In the genomic region with DNA sequence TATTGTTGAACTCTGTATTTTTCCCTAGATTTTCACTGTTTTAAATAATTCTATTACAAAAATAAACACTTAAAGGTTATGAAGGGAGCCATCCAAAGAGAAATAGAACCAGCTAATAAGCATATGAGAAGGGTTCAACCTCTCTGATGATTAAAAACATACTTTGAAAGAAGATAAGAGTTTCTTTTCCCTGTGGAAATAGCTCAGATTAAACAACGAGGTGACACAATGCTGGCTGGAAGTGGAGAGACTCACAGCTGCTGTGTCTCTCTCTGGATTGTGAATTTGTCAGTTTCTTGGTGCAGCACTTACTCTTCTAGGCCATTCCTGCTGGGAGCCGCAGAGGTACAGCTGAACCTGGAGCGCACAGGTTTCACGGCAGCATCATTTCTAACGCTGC, we compare ENCODE assay signal across 1 cellular context.
TF ChIP-seq lines count a peak whose summit lies in the region.

No MANE protein-coding gene starts in this region.

TF ChIP-seq in HepG2, 621 proteins besides CTCF, POLR2A, EP300 and RAD21:
- TF ChIP-seq MAFF (IDR thresholded peaks at IDR 0.05; ENCODE audit: low read depth, low read length) = no peak
- no peak for TF ChIP-seq NCOR1 (IDR thresholded peaks at IDR 0.05; ENCODE audit: borderline replicate concordance, low read length)
- TF ChIP-seq, protein P1, sequence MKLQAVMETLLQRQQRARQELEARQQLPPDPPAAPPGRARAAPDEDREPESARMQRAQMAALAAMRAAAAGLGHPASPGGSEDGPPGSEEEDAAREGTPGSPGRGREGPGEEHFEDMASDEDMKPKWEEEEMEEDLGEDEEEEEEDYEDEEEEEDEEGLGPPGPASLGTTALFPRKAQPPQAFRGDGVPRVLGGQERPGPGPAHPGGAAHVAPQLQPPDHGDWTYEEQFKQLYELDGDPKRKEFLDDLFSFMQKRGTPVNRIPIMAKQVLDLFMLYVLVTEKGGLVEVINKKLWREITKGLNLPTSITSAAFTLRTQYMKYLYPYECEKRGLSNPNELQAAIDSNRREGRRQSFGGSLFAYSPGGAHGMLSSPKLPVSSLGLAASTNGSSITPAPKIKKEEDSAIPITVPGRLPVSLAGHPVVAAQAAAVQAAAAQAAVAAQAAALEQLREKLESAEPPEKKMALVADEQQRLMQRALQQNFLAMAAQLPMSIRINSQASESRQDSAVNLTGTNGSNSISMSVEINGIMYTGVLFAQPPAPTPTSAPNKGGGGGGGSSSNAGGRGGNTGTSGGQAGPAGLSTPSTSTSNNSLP (IDR thresholded peaks at IDR 0.05; ENCODE audit: low read depth, low read length) = no peak
- TF ChIP-seq DMAP1 (CRISPR knock-in tag; IDR thresholded peaks at IDR 0.05) = no peak
- TF ChIP-seq NONO (IDR thresholded peaks at IDR 0.05) = no peak
- TF ChIP-seq NONO (CRISPR knock-in tag; conservative IDR thresholded peaks at IDR 0.05) = no peak
- TF ChIP-seq, protein P2, sequence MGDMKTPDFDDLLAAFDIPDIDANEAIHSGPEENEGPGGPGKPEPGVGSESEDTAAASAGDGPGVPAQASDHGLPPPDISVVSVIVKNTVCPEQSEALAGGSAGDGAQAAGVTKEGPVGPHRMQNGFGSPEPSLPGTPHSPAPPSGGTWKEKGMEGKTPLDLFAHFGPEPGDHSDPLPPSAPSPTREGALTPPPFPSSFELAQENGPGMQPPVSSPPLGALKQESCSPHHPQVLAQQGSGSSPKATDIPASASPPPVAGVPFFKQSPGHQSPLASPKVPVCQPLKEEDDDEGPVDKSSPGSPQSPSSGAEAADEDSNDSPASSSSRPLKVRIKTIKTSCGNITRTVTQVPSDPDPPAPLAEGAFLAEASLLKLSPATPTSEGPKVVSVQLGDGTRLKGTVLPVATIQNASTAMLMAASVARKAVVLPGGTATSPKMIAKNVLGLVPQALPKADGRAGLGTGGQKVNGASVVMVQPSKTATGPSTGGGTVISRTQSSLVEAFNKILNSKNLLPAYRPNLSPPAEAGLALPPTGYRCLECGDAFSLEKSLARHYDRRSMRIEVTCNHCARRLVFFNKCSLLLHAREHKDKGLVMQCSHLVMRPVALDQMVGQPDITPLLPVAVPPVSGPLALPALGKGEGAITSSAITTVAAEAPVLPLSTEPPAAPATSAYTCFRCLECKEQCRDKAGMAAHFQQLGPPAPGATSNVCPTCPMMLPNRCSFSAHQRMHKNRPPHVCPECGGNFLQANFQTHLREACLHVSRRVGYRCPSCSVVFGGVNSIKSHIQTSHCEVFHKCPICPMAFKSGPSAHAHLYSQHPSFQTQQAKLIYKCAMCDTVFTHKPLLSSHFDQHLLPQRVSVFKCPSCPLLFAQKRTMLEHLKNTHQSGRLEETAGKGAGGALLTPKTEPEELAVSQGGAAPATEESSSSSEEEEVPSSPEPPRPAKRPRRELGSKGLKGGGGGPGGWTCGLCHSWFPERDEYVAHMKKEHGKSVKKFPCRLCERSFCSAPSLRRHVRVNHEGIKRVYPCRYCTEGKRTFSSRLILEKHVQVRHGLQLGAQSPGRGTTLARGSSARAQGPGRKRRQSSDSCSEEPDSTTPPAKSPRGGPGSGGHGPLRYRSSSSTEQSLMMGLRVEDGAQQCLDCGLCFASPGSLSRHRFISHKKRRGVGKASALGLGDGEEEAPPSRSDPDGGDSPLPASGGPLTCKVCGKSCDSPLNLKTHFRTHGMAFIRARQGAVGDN (CRISPR knock-in tag; IDR thresholded peaks at IDR 0.05) = no peak
- TF ChIP-seq, protein P3, sequence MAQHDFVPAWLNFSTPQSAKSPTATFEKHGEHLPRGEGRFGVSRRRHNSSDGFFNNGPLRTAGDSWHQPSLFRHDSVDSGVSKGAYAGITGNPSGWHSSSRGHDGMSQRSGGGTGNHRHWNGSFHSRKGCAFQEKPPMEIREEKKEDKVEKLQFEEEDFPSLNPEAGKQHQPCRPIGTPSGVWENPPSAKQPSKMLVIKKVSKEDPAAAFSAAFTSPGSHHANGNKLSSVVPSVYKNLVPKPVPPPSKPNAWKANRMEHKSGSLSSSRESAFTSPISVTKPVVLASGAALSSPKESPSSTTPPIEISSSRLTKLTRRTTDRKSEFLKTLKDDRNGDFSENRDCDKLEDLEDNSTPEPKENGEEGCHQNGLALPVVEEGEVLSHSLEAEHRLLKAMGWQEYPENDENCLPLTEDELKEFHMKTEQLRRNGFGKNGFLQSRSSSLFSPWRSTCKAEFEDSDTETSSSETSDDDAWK (CRISPR knock-in tag; IDR thresholded peaks at IDR 0.05) = no peak
- no peak for TF ChIP-seq SNAPC2 (CRISPR knock-in tag; IDR thresholded peaks at IDR 0.05)
- TF ChIP-seq, protein P4, sequence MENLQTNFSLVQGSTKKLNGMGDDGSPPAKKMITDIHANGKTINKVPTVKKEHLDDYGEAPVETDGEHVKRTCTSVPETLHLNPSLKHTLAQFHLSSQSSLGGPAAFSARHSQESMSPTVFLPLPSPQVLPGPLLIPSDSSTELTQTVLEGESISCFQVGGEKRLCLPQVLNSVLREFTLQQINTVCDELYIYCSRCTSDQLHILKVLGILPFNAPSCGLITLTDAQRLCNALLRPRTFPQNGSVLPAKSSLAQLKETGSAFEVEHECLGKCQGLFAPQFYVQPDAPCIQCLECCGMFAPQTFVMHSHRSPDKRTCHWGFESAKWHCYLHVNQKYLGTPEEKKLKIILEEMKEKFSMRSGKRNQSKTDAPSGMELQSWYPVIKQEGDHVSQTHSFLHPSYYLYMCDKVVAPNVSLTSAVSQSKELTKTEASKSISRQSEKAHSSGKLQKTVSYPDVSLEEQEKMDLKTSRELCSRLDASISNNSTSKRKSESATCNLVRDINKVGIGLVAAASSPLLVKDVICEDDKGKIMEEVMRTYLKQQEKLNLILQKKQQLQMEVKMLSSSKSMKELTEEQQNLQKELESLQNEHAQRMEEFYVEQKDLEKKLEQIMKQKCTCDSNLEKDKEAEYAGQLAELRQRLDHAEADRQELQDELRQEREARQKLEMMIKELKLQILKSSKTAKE (CRISPR knock-in tag; IDR thresholded peaks at IDR 0.05; ENCODE audit: borderline replicate concordance) = no peak
- TF ChIP-seq MED1 (CRISPR knock-in tag; IDR thresholded peaks at IDR 0.05) = no peak
TF ChIP-seq in HepG2: peak in this region for 0.
